Comparison of ENCODE assay signal across 8 cellular contexts in genomic region chr17:80605326-80606066, GRCh38.
DNase-seq lines count a peak whose midpoint lies in the region; ATAC-seq and TF ChIP-seq lines count a peak whose summit lies in the region.

No MANE protein-coding gene starts in this region.

- peak overlapping the region; percentile 30 for H3K4me3 Mint-ChIP-seq in activated naive CD8-positive, alpha-beta T cell

- H3K36me3 Mint-ChIP-seq in activated naive CD8-positive, alpha-beta T cell: no peaks in the 10 kb centered on the region

- peak overlapping the region; percentile 43 for H3K4me2 ChIP-seq in OCI-LY3 (ENCODE audit: low read length)

- H3K27ac ChIP-seq in OCI-LY3 (ENCODE audit: low read length): no peak overlapping the region
- H3K27ac ChIP-seq in Peyer's patch: no peak overlapping the region

- H3K36me3 ChIP-seq in OCI-LY3 (replicated peaks; ENCODE audit: low read depth, low read length): no peaks in the 10 kb centered on the region
- no peaks in the 10 kb centered on the region for H3K36me3 ChIP-seq in Peyer's patch

- no peaks in the 10 kb centered on the region for H3K9me3 Mint-ChIP-seq in activated naive CD8-positive, alpha-beta T cell (ENCODE audit: low read depth)

- peaks cover 79% of the 10 kb centered on the region for H3K79me2 ChIP-seq in OCI-LY3 (ENCODE audit: low read length)

- H3K27me3 Mint-ChIP-seq in activated naive CD8-positive, alpha-beta T cell: no peaks in the 10 kb centered on the region

- H3K4me1 ChIP-seq in OCI-LY3 (ENCODE audit: low read length) (peaks cover 17% of the 10 kb centered on the region), Peyer's patch (peaks cover 0 to 4% (median 0%) of the 10 kb centered on the region in 4 donors)

- H4K20me1 ChIP-seq in OCI-LY3 (ENCODE audit: insufficient read depth, low read length): peaks cover 55% of the 10 kb centered on the region

- peak overlapping the region; percentile 78 for H3K27ac Mint-ChIP-seq in activated naive CD8-positive, alpha-beta T cell

- no peak overlapping the region for H2AFZ ChIP-seq in OCI-LY3 (ENCODE audit: low read depth, low read length)

- H3K27me3 ChIP-seq in OCI-LY3 (ENCODE audit: low read depth, low read length): no peaks in the 10 kb centered on the region
- H3K27me3 ChIP-seq in Peyer's patch: no peaks in the 10 kb centered on the region

- peak; percentile 81 for ATAC-seq in GM21717 (IDR thresholded peaks at IDR 0.05; ENCODE audit: unreplicated experiment)
- ATAC-seq in SK-N-SH treated with all-trans-retinoic acid at 6 μM for 48 hours: no peak

- DNase-seq in ELR (ENCODE audit: low read depth) (peak; percentile 29), Peyer's patch (no peak), NCI-H146 treated with DMSO at 0.1 percent for 48 hours (lab: John Stamatoyannopoulos, UW; ENCODE audit: unreplicated experiment) (no peak)
- DNase-seq in stimulated activated CD4-positive, alpha-beta T cell treated with anti-CD3 and anti-CD28 coated beads, Interleukin-2, amount 100 ng/mL, for 4 hours (ENCODE audit: low read depth): peak; percentile 43

- TF ChIP-seq POLR2A in Peyer's patch (IDR thresholded peaks at IDR 0.05): no peak

- TF ChIP-seq CTCF in OCI-LY3 (IDR thresholded peaks at IDR 0.05; ENCODE audit: low read depth, low read length) (no peak), Peyer's patch (IDR thresholded peaks at IDR 0.05) (no peak)

- no peak overlapping the region for H3K9ac ChIP-seq in OCI-LY3 (ENCODE audit: low read length)

- H3K4me3 ChIP-seq in OCI-LY3 (ENCODE audit: low read length): no peak overlapping the region
- no peak overlapping the region for H3K4me3 ChIP-seq in Peyer's patch

- H3K4me1 Mint-ChIP-seq in activated naive CD8-positive, alpha-beta T cell (ENCODE audit: low read depth): peaks cover 67% of the 10 kb centered on the region

- H3K9me3 ChIP-seq in OCI-LY3 (ENCODE audit: insufficient read depth, low read length) (peaks cover 5% of the 10 kb centered on the region; the same call in 1 of the 2 replicates), Peyer's patch (no peaks in the 10 kb centered on the region)

TF ChIP-seq in SK-N-SH treated with all-trans-retinoic acid at 6 μM for 48 hours, 23 proteins besides CTCF, POLR2A, EP300 and RAD21:
- TF ChIP-seq RARB (CRISPR knock-in tag; IDR thresholded peaks at IDR 0.05): no peak
- no peak for TF ChIP-seq PPARA (CRISPR knock-in tag; IDR thresholded peaks at IDR 0.05; ENCODE audit: borderline replicate concordance)
- TF ChIP-seq CSRNP3 (CRISPR knock-in tag; IDR thresholded peaks at IDR 0.05): no peak
- no peak for TF ChIP-seq OSR1 (CRISPR knock-in tag; IDR thresholded peaks at IDR 0.05)
- TF ChIP-seq PATZ1 (CRISPR knock-in tag; IDR thresholded peaks at IDR 0.05; ENCODE audit: borderline replicate concordance): no peak
- TF ChIP-seq POU6F1 (CRISPR knock-in tag; IDR thresholded peaks at IDR 0.05; ENCODE audit: borderline replicate concordance, low read depth): no peak
- no peak for TF ChIP-seq ZC3H10 (CRISPR knock-in tag; IDR thresholded peaks at IDR 0.05)
- TF ChIP-seq ZNF8 (CRISPR knock-in tag; IDR thresholded peaks at IDR 0.05): no peak
- TF ChIP-seq ARNTL (CRISPR knock-in tag; IDR thresholded peaks at IDR 0.05; ENCODE audit: borderline replicate concordance, low read depth): no peak
- TF ChIP-seq CREB5 (CRISPR knock-in tag; IDR thresholded peaks at IDR 0.05; ENCODE audit: low read depth): no peak

Comparison
In these comparisons a context has a peak if more than half of its experiments do, and no peak if none do; other contexts are left out.
1. DNase-seq: peak in ELR (single experiment) and stimulated activated CD4-positive, alpha-beta T cell treated with anti-CD3 and anti-CD28 coated beads, Interleukin-2, amount 100 ng/mL, for 4 hours (single experiment); none in Peyer's patch (0 of 3) and NCI-H146 treated with DMSO at 0.1 percent for 48 hours (single experiment).